Comparison of ENCODE assay signal across 8 cellular contexts in genomic region chr4:59818656-59819055, GRCh38.
DNase-seq lines count a peak whose midpoint lies in the region; ATAC-seq, FAIRE-seq and TF ChIP-seq lines count a peak whose summit lies in the region.

No MANE protein-coding gene starts in this region.

- FAIRE-seq in GM12891 (lab: Jason Lieb, UNC) = peak; percentile 72

- DNase-seq in GM12891 (ENCODE audit: insufficient read length, low spot score) (no peak), NCI-H2029 (lab: John Stamatoyannopoulos, UW) (peak; percentile 26), inferior parietal cortex (ENCODE audit: extremely low spot score) (peak; percentile 47), epidermal melanocyte (ENCODE audit: insufficient read length, low spot score) (no peak), NCI-H524 (lab: John Stamatoyannopoulos, UW) (no peak), NCI-H526 treated with DMSO at 0.1 percent for 48 hours (lab: John Stamatoyannopoulos, UW) (no peak), NCI-H1694 treated with DMSO at 0.1 percent for 48 hours (lab: John Stamatoyannopoulos, UW) (no peak)

- ATAC-seq in GM21737 (IDR thresholded peaks at IDR 0.05; ENCODE audit: unreplicated experiment) = peak; percentile 90

- TF ChIP-seq POLR2A in GM12891 (IDR thresholded peaks at IDR 0.05; ENCODE audit: low read depth, low read length) = no peak

TF ChIP-seq in GM12891, 5 proteins besides CTCF, POLR2A, EP300 and RAD21:
- peak; percentile 54; the same call in 1 of the 2 replicates for TF ChIP-seq TAF1 (IDR thresholded peaks at IDR 0.05; ENCODE audit: low read depth, low read length)
- no peak for TF ChIP-seq POLR2AphosphoS5 (IDR thresholded peaks at IDR 0.05; ENCODE audit: low read depth, low read length)

Comparison
In these comparisons a context has a peak if more than half of its experiments do, and no peak if none do; other contexts are left out.
1. DNase-seq: peak in NCI-H2029 (single experiment) and inferior parietal cortex (single experiment); none in GM12891 (single experiment), epidermal melanocyte (single experiment), NCI-H524 (0 of 2), NCI-H526 treated with DMSO at 0.1 percent for 48 hours (single experiment) and NCI-H1694 treated with DMSO at 0.1 percent for 48 hours (single experiment).